In the genomic region with DNA sequence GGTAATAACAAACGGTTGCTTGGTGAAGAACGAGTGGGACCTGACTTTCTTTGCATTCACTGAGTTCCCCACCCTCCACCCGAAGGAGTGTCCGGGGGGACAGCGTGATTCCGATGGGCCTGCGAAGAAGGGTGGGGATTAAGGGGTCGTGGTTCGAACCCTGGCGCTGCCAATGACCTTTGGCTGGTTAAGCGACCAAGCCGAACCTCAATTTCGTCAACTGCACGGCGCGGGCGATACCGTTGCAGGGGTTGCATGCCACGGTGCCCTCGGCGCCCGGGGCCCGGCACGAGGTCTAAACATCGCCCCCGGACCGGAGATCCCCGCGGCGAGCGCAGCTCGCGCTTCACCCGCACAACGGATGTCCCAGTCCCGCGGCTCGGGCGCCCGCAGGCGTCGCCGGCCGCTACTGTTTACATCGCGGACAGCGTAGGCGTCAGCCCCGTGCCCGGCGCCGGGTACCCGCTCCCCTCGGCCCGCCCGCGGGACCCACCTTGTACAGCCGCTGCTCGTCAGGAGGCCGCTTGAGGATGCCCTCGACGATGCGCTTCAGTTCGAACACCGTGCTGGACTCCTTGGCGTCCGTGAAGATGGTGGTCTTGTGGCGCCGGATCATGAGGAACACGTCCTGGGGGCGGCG, we compare ENCODE assay signal across 1 cellular context.
TF ChIP-seq lines count a peak whose summit lies in the region.

No MANE protein-coding gene starts in this region.

TF ChIP-seq in HepG2, 621 proteins besides CTCF, POLR2A, EP300 and RAD21 (continued from another document and continues in another):
- TF ChIP-seq, protein P1, sequence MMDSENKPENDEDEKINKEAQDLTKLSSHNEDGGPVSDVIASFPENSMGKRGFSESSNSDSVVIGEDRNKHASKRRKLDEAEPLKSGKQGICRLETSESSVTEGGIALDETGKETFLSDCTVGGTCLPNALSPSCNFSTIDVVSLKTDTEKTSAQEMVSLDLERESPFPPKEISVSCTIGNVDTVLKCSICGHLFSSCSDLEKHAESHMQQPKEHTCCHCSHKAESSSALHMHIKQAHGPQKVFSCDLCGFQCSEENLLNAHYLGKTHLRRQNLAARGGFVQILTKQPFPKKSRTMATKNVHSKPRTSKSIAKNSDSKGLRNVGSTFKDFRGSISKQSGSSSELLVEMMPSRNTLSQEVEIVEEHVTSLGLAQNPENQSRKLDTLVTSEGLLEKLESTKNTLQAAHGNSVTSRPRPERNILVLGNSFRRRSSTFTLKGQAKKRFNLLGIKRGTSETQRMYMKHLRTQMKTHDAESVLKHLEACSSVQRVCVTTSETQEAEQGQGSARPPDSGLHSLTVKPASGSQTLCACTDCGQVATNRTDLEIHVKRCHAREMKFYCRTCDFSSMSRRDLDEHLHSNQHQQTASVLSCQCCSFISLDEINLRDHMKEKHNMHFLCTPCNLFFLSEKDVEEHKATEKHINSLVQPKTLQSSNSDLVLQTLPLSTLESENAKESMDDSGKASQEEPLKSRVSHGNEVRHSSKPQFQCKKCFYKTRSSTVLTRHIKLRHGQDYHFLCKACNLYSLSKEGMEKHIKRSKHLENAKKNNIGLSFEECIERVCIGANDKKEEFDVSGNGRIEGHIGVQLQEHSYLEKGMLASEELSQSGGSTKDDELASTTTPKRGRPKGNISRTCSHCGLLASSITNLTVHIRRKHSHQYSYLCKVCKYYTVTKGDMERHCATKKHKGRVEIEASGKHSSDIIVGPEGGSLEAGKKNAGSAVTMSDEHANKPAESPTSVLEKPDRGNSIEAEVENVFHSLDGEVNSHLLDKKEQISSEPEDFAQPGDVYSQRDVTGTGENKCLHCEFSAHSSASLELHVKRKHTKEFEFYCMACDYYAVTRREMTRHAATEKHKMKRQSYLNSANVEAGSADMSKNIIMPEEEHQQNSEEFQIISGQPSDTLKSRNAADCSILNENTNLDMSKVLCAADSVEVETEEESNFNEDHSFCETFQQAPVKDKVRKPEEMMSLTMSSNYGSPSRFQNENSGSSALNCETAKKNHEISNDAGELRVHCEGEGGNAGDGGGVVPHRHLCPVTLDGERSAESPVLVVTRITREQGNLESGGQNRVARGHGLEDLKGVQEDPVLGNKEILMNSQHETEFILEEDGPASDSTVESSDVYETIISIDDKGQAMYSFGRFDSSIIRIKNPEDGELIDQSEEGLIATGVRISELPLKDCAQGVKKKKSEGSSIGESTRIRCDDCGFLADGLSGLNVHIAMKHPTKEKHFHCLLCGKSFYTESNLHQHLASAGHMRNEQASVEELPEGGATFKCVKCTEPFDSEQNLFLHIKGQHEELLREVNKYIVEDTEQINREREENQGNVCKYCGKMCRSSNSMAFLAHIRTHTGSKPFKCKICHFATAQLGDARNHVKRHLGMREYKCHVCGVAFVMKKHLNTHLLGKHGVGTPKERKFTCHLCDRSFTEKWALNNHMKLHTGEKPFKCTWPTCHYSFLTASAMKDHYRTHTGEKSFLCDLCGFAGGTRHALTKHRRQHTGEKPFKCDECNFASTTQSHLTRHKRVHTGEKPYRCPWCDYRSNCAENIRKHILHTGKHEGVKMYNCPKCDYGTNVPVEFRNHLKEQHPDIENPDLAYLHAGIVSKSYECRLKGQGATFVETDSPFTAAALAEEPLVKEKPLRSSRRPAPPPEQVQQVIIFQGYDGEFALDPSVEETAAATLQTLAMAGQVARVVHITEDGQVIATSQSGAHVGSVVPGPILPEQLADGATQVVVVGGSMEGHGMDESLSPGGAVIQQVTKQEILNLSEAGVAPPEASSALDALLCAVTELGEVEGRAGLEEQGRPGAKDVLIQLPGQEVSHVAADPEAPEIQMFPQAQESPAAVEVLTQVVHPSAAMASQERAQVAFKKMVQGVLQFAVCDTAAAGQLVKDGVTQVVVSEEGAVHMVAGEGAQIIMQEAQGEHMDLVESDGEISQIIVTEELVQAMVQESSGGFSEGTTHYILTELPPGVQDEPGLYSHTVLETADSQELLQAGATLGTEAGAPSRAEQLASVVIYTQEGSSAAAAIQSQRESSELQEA (CRISPR knock-in tag; IDR thresholded peaks at IDR 0.05; ENCODE audit: not compliant biosample characterization) = peak; percentile 51
- TF ChIP-seq DMAP1 (CRISPR knock-in tag; IDR thresholded peaks at IDR 0.05) (no peak), NBN (conservative IDR thresholded peaks at IDR 0.05) (no peak), HOXA3 (CRISPR knock-in tag; IDR thresholded peaks at IDR 0.05) (0 out of 2 replicates have a peak, but pooled peaks have one; percentile 21), AGO2 (optimal IDR thresholded peaks at IDR 0.05; ENCODE audit: low read depth, low read length) (no peak), KMT2A (CRISPR knock-in tag; IDR thresholded peaks at IDR 0.05) (0 out of 2 replicates have a peak, but pooled peaks have one; percentile 30), GPN1 (CRISPR knock-in tag; IDR thresholded peaks at IDR 0.05; ENCODE audit: borderline replicate concordance) (no peak), ZSCAN20 (CRISPR knock-in tag; IDR thresholded peaks at IDR 0.05; ENCODE audit: borderline replicate concordance) (0 out of 2 replicates have a peak, but pooled peaks have one; percentile 66), KLF15 (CRISPR knock-in tag; IDR thresholded peaks at IDR 0.05; ENCODE audit: borderline replicate concordance) (no peak), RFX5 (IDR thresholded peaks at IDR 0.05; ENCODE audit: low read depth, low read length) (no peak), ZNF121 (CRISPR knock-in tag; IDR thresholded peaks at IDR 0.05) (no peak), SRY (CRISPR knock-in tag; IDR thresholded peaks at IDR 0.05) (0 out of 2 replicates have a peak, but pooled peaks have one; percentile 9), ARID2 (CRISPR knock-in tag; IDR thresholded peaks at IDR 0.05; ENCODE audit: borderline replicate concordance) (no peak), YEATS2 (CRISPR knock-in tag; IDR thresholded peaks at IDR 0.05; ENCODE audit: borderline replicate concordance) (peak; percentile 44; the same call in 1 of the 2 replicates), ZNF563 (CRISPR knock-in tag; IDR thresholded peaks at IDR 0.05) (no peak), ATF1 (CRISPR knock-in tag; IDR thresholded peaks at IDR 0.05) (no peak)
- TF ChIP-seq, protein P2, sequence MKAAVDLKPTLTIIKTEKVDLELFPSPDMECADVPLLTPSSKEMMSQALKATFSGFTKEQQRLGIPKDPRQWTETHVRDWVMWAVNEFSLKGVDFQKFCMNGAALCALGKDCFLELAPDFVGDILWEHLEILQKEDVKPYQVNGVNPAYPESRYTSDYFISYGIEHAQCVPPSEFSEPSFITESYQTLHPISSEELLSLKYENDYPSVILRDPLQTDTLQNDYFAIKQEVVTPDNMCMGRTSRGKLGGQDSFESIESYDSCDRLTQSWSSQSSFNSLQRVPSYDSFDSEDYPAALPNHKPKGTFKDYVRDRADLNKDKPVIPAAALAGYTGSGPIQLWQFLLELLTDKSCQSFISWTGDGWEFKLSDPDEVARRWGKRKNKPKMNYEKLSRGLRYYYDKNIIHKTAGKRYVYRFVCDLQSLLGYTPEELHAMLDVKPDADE (CRISPR knock-in tag; IDR thresholded peaks at IDR 0.05) = no peak
- TF ChIP-seq, protein P3, sequence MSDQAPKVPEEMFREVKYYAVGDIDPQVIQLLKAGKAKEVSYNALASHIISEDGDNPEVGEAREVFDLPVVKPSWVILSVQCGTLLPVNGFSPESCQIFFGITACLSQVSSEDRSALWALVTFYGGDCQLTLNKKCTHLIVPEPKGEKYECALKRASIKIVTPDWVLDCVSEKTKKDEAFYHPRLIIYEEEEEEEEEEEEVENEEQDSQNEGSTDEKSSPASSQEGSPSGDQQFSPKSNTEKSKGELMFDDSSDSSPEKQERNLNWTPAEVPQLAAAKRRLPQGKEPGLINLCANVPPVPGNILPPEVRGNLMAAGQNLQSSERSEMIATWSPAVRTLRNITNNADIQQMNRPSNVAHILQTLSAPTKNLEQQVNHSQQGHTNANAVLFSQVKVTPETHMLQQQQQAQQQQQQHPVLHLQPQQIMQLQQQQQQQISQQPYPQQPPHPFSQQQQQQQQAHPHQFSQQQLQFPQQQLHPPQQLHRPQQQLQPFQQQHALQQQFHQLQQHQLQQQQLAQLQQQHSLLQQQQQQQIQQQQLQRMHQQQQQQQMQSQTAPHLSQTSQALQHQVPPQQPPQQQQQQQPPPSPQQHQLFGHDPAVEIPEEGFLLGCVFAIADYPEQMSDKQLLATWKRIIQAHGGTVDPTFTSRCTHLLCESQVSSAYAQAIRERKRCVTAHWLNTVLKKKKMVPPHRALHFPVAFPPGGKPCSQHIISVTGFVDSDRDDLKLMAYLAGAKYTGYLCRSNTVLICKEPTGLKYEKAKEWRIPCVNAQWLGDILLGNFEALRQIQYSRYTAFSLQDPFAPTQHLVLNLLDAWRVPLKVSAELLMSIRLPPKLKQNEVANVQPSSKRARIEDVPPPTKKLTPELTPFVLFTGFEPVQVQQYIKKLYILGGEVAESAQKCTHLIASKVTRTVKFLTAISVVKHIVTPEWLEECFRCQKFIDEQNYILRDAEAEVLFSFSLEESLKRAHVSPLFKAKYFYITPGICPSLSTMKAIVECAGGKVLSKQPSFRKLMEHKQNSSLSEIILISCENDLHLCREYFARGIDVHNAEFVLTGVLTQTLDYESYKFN (CRISPR knock-in tag; conservative IDR thresholded peaks at IDR 0.05) = 0 out of 2 replicates have a peak, but pooled peaks have one; percentile 8
- TF ChIP-seq, protein P4, sequence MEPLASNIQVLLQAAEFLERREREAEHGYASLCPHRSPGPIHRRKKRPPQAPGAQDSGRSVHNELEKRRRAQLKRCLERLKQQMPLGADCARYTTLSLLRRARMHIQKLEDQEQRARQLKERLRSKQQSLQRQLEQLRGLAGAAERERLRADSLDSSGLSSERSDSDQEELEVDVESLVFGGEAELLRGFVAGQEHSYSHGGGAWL (CRISPR knock-in tag; IDR thresholded peaks at IDR 0.05) = peak; percentile 21; the same call in 1 of the 2 replicates
- TF ChIP-seq, protein P5, sequence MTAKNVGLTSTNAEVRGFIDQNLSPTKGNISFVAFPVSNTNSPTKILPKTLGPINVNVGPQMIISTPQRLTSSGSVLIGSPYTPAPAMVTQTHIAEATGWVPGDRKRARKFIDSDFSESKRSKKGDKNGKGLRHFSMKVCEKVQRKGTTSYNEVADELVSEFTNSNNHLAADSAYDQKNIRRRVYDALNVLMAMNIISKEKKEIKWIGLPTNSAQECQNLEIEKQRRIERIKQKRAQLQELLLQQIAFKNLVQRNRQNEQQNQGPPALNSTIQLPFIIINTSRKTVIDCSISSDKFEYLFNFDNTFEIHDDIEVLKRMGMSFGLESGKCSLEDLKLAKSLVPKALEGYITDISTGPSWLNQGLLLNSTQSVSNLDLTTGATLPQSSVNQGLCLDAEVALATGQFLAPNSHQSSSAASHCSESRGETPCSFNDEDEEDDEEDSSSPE (CRISPR knock-in tag; IDR thresholded peaks at IDR 0.05) = no peak
- TF ChIP-seq, protein P6, sequence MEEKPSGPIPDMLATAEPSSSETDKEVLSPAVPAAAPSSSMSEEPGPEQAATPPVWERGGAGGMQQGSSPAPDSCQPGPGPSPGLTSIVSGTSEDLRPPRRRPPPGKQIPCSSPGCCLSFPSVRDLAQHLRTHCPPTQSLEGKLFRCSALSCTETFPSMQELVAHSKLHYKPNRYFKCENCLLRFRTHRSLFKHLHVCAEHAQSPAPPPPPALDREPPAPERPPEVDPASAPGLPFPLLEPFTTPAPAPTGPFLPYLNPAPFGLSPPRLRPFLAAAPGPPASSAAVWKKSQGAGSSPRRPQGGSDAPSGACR (CRISPR knock-in tag; IDR thresholded peaks at IDR 0.05) = no peak
- TF ChIP-seq, protein P7, sequence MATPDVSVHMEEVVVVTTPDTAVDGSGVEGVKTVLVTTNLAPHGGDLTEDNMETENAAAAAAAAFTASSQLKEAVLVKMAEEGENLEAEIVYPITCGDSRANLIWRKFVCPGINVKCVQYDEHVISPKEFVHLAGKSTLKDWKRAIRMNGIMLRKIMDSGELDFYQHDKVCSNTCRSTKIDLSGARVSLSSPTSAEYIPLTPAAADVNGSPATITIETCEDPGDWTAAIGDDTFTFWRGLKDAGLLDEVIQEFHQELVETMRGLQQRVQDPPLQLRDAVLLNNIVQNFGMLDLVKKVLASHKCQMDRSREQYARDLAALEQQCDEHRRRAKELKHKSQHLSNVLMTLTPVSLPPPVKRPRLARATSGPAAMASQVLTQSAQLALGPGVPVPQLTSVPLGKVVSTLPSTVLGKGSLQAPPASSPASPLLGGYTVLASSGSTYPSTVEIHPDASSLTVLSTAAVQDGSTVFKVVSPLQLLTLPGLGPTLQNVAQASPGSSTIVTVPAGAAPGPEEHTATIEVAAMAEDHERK (CRISPR knock-in tag; IDR thresholded peaks at IDR 0.05; ENCODE audit: low read depth) = no peak
- TF ChIP-seq, protein P8, sequence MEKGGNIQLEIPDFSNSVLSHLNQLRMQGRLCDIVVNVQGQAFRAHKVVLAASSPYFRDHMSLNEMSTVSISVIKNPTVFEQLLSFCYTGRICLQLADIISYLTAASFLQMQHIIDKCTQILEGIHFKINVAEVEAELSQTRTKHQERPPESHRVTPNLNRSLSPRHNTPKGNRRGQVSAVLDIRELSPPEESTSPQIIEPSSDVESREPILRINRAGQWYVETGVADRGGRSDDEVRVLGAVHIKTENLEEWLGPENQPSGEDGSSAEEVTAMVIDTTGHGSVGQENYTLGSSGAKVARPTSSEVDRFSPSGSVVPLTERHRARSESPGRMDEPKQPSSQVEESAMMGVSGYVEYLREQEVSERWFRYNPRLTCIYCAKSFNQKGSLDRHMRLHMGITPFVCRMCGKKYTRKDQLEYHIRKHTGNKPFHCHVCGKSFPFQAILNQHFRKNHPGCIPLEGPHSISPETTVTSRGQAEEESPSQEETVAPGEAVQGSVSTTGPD (CRISPR knock-in tag; IDR thresholded peaks at IDR 0.05) = no peak
- TF ChIP-seq, protein P9, sequence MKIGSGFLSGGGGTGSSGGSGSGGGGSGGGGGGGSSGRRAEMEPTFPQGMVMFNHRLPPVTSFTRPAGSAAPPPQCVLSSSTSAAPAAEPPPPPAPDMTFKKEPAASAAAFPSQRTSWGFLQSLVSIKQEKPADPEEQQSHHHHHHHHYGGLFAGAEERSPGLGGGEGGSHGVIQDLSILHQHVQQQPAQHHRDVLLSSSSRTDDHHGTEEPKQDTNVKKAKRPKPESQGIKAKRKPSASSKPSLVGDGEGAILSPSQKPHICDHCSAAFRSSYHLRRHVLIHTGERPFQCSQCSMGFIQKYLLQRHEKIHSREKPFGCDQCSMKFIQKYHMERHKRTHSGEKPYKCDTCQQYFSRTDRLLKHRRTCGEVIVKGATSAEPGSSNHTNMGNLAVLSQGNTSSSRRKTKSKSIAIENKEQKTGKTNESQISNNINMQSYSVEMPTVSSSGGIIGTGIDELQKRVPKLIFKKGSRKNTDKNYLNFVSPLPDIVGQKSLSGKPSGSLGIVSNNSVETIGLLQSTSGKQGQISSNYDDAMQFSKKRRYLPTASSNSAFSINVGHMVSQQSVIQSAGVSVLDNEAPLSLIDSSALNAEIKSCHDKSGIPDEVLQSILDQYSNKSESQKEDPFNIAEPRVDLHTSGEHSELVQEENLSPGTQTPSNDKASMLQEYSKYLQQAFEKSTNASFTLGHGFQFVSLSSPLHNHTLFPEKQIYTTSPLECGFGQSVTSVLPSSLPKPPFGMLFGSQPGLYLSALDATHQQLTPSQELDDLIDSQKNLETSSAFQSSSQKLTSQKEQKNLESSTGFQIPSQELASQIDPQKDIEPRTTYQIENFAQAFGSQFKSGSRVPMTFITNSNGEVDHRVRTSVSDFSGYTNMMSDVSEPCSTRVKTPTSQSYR (CRISPR knock-in tag; IDR thresholded peaks at IDR 0.05; ENCODE audit: borderline replicate concordance) = 0 out of 2 replicates have a peak, but pooled peaks have one; percentile 19
